In genomic region chr3:141076026-141076797, GRCh38 we compare ENCODE assay signal across 12 cellular contexts. TPM values are rescaled to one million over a fixed set of nuclear protein-coding genes. Genes with fewer than 3 reads are reported as not detected.
DNase-seq lines count a peak whose midpoint lies in the region; ATAC-seq, FAIRE-seq and TF ChIP-seq lines count a peak whose summit lies in the region.
"Had no signal": no experiment of that assay in that cellular context is flagged by ENCODE, and none has a peak within 500 bp of the region (broad histone marks: within the 10 kb centered on the region; RNA-seq: fewer than 3 reads in every experiment).

No MANE protein-coding gene starts in this region.

- H3K36me3 ChIP-seq in ACC112 (ENCODE audit: insufficient read depth, low read length) (no peaks in the 10 kb centered on the region), small intestine (ENCODE audit: control insufficient read depth in 2 of 2, insufficient read depth in 2 of 2, low read length in 2 of 2) (no peaks in the 10 kb centered on the region)

- DNase-seq in NCI-H146 (lab: John Stamatoyannopoulos, UW) (peak; percentile 92), Right ventricle myocardium superior (peak; percentile 55), neural crest cell (ENCODE audit: low read depth, low spot score) (no peak), HuH-7 (ENCODE audit: low spot score) (no peak), small intestine (no peak), G401 (ENCODE audit: low spot score) (no peak)
- DNase-seq: activated CD4-positive, CD25-positive, alpha-beta regulatory T cell had no signal

- H3K4me1 ChIP-seq in ACC112 (ENCODE audit: control insufficient read depth, insufficient read depth, low read length, unreplicated experiment) (no peaks in the 10 kb centered on the region), small intestine (ENCODE audit: control insufficient read depth in 2 of 2, insufficient read depth in 1 of 2, low read depth in 1 of 2, low read length in 1 of 2) (no peaks in the 10 kb centered on the region)

- peak; percentile 68 for ATAC-seq in Right ventricle myocardium superior (ENCODE audit: poor library complexity)
- ATAC-seq in activated CD4-positive, CD25-positive, alpha-beta regulatory T cell treated with anti-CD3 and anti-CD28 coated beads, Interleukin-2, amount 50 U/mL, for 24 hours: no peak
- ATAC-seq: GM12878 had no signal

- no peaks in the 10 kb centered on the region for H3K9me3 Mint-ChIP-seq in neural crest cell

- H3K27ac Mint-ChIP-seq in neural crest cell (ENCODE audit: unreplicated experiment): peak overlapping the region; percentile 98

- FAIRE-seq in small intestine (lab: Jason Lieb, UNC): no peak
- FAIRE-seq: GM12878 had no signal

- H3K27me3 Mint-ChIP-seq in neural crest cell (ENCODE audit: low read depth): peaks cover under 1% of the 10 kb centered on the region

- H3K27me3 ChIP-seq in ACC112 (ENCODE audit: insufficient read depth, low read length) (peaks cover 12% of the 10 kb centered on the region; the same call in 1 of the 2 replicates), small intestine (ENCODE audit: control insufficient read depth in 2 of 2, insufficient read depth in 2 of 2, low read length in 2 of 2) (no peaks in the 10 kb centered on the region)

- H3K4me3 ChIP-seq in ACC112 (ENCODE audit: low read depth, low read length) (no peak overlapping the region), small intestine (ENCODE audit: low read depth in 1 of 2, low read length in 2 of 2) (no peak overlapping the region)
- H3K4me3 ChIP-seq: GM12878 had no signal

- peak overlapping the region; percentile 55 for H2AFZ ChIP-seq in ACC112 (ENCODE audit: low read length, unreplicated experiment)

- in situ Hi-C loops in G401 (cut with HindIII; ENCODE audit: low sequenced_read_pairs): no loop called here

- peak overlapping the region; percentile 65 for H3K4me3 Mint-ChIP-seq in neural crest cell

- intact Hi-C loops in Right ventricle myocardium superior (cut with DNase I): no loop called here

- no peaks in the 10 kb centered on the region for H3K9me3 ChIP-seq in small intestine (ENCODE audit: control insufficient read depth, low read depth)

- WGBS in small intestine, 3 donors: 71 to 80% (median 77%) methylated on average over 12 of the region's 12 CpGs

- TF ChIP-seq CTCF in neural crest cell (conservative IDR thresholded peaks at IDR 0.05): no peak

- H3K27ac ChIP-seq in ACC112 (ENCODE audit: low read depth, low read length): no peak overlapping the region
- no peak overlapping the region for H3K27ac ChIP-seq in small intestine (ENCODE audit: low read depth in 1 of 2, low read length in 1 of 2)
- H3K27ac ChIP-seq: C4-2B had no signal

- H3K36me3 Mint-ChIP-seq in neural crest cell (ENCODE audit: low read depth): no peaks in the 10 kb centered on the region

- no peaks in the 10 kb centered on the region for H3K79me2 ChIP-seq in ACC112 (ENCODE audit: control insufficient read depth, insufficient read depth, low read length, unreplicated experiment)

- H3K4me1 Mint-ChIP-seq in neural crest cell: peaks cover 92% of the 10 kb centered on the region

RNA-seq across cellular contexts. Expression of gene SPSB4, which starts 25.1 kb away (rescaled TPM):
- total RNA-seq in Right ventricle myocardium superior (7.3 TPM), neural crest cell (33.2 and 35.1 TPM in 2 replicates)
- polyA plus RNA-seq in small intestine: under 1 TPM in 1 of 3 donors, not detected in 2; 0.27 TPM
- total RNA-seq in G401 (2014; rRNA removed; shearing (Covaris generic)): 1.5 TPM in 1 of 2 replicates, not detected in the other
- total RNA-seq: fibroblast of villous mesenchyme, GM12878 had no signal
- polyA plus RNA-seq: GM12878 had no signal

Comparison
In these comparisons a context has a peak if more than half of its experiments do, and no peak if none do; other contexts are left out.
1. DNase-seq: peak in NCI-H146 (single experiment) and Right ventricle myocardium superior (single experiment); none in neural crest cell (single experiment), HuH-7 (single experiment), small intestine (single experiment) and G401 (single experiment).